Comparison of ENCODE assay signal across 1 cellular context in genomic region chr2:28590496-28591301, GRCh38.
TF ChIP-seq lines count a peak whose summit lies in the region.

No MANE protein-coding gene starts in this region.

TF ChIP-seq in HEK293, 187 proteins besides CTCF, POLR2A, EP300 and RAD21:
- no peak for TF ChIP-seq INSM2 (tag by site-specific recombination; IDR thresholded peaks at IDR 0.05)
- TF ChIP-seq FEZF1 (tag by site-specific recombination; IDR thresholded peaks at IDR 0.05) = 0 out of 2 replicates have a peak, but pooled peaks have one; percentile 38
TF ChIP-seq in HEK293: peak in this region for 1.
